Comparison of ENCODE assay signal across 2 cellular contexts in the genomic region with DNA sequence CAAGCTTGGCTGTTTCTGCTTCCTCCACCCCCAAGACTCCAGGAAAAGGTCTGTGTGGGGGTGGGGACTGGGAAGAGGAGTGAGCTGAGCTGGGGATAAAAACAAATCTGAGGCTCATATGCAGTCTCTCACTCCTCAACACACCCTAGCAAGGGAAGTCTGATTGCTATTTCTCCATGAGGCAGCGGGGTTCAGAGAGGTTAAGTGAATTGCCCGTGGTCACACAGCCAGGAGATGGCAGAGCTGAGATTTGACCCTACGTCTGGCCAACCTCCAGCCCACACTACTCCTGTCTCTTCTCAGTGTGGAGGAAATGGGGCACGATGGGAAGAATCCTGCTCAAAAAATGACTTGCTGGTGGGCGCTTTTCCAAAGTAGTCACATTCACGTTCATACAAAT.
TF ChIP-seq lines count a peak whose summit lies in the region.

No MANE protein-coding gene starts in this region.

TF ChIP-seq in IMR-90, 13 proteins besides CTCF, POLR2A, EP300 and RAD21 (continued from another document):
- TF ChIP-seq MXI1 (IDR thresholded peaks at IDR 0.05; ENCODE audit: borderline replicate concordance, low read depth, low read length) = no peak
- TF ChIP-seq SMC3 (IDR thresholded peaks at IDR 0.05; ENCODE audit: low read depth, low read length) = no peak
- no peak for TF ChIP-seq FOS (IDR thresholded peaks at IDR 0.05; ENCODE audit: low read depth, low read length)
- no peak for TF ChIP-seq CHD1 (IDR thresholded peaks at IDR 0.05; ENCODE audit: low read depth, low read length)
- TF ChIP-seq CEBPB (IDR thresholded peaks at IDR 0.05; ENCODE audit: low read depth, low read length) = no peak
- TF ChIP-seq, protein P1, sequence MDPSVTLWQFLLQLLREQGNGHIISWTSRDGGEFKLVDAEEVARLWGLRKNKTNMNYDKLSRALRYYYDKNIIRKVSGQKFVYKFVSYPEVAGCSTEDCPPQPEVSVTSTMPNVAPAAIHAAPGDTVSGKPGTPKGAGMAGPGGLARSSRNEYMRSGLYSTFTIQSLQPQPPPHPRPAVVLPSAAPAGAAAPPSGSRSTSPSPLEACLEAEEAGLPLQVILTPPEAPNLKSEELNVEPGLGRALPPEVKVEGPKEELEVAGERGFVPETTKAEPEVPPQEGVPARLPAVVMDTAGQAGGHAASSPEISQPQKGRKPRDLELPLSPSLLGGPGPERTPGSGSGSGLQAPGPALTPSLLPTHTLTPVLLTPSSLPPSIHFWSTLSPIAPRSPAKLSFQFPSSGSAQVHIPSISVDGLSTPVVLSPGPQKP (IDR thresholded peaks at IDR 0.05; ENCODE audit: borderline replicate concordance, low read depth, low read length) = no peak
- no peak for TF ChIP-seq NFE2L2 (IDR thresholded peaks at IDR 0.05; ENCODE audit: low read depth, low read length)
- TF ChIP-seq BHLHE40 (IDR thresholded peaks at IDR 0.05; ENCODE audit: low read depth, low read length) = no peak
- TF ChIP-seq, protein P2, sequence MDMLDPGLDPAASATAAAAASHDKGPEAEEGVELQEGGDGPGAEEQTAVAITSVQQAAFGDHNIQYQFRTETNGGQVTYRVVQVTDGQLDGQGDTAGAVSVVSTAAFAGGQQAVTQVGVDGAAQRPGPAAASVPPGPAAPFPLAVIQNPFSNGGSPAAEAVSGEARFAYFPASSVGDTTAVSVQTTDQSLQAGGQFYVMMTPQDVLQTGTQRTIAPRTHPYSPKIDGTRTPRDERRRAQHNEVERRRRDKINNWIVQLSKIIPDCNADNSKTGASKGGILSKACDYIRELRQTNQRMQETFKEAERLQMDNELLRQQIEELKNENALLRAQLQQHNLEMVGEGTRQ (IDR thresholded peaks at IDR 0.05; ENCODE audit: low read depth, low read length) = no peak
- TF ChIP-seq MAFK (IDR thresholded peaks at IDR 0.05; ENCODE audit: low read depth, low read length) = no peak
TF ChIP-seq in IMR-90: peak in this region for 0.

TF ChIP-seq in neural cell, 6 proteins besides CTCF, POLR2A, EP300 and RAD21:
- TF ChIP-seq, protein P3, sequence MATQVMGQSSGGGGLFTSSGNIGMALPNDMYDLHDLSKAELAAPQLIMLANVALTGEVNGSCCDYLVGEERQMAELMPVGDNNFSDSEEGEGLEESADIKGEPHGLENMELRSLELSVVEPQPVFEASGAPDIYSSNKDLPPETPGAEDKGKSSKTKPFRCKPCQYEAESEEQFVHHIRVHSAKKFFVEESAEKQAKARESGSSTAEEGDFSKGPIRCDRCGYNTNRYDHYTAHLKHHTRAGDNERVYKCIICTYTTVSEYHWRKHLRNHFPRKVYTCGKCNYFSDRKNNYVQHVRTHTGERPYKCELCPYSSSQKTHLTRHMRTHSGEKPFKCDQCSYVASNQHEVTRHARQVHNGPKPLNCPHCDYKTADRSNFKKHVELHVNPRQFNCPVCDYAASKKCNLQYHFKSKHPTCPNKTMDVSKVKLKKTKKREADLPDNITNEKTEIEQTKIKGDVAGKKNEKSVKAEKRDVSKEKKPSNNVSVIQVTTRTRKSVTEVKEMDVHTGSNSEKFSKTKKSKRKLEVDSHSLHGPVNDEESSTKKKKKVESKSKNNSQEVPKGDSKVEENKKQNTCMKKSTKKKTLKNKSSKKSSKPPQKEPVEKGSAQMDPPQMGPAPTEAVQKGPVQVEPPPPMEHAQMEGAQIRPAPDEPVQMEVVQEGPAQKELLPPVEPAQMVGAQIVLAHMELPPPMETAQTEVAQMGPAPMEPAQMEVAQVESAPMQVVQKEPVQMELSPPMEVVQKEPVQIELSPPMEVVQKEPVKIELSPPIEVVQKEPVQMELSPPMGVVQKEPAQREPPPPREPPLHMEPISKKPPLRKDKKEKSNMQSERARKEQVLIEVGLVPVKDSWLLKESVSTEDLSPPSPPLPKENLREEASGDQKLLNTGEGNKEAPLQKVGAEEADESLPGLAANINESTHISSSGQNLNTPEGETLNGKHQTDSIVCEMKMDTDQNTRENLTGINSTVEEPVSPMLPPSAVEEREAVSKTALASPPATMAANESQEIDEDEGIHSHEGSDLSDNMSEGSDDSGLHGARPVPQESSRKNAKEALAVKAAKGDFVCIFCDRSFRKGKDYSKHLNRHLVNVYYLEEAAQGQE (IDR thresholded peaks at IDR 0.05; ENCODE audit: borderline replicate concordance) = no peak
- TF ChIP-seq TAF1 (IDR thresholded peaks at IDR 0.05; ENCODE audit: low read depth) = no peak
- TF ChIP-seq POLR2AphosphoS5 (IDR thresholded peaks at IDR 0.05) = no peak
- no peak for TF ChIP-seq EZH2 (IDR thresholded peaks at IDR 0.05; ENCODE audit: borderline replicate concordance, insufficient read depth, low read length, poor library complexity, severe bottlenecking)
- no peak for TF ChIP-seq MXI1 (conservative IDR thresholded peaks at IDR 0.05; ENCODE audit: poor library complexity, severe bottlenecking)
- TF ChIP-seq SMC3 (conservative IDR thresholded peaks at IDR 0.05; ENCODE audit: poor library complexity) = no peak
TF ChIP-seq in neural cell: peak in this region for 0.
